In genomic region chr11:117327255-117327566, GRCh38 we compare ENCODE assay signal across 1 cellular context.
TF ChIP-seq lines count a peak whose summit lies in the region.

No MANE protein-coding gene starts in this region.

TF ChIP-seq in GM12878, 131 proteins besides CTCF, POLR2A, EP300 and RAD21:
- TF ChIP-seq MLLT1 (IDR thresholded peaks at IDR 0.05) = 0 out of 2 replicates have a peak, but pooled peaks have one; percentile 24
